ENCODE assay signal across 1 cellular context in genomic region chr4:129822708-129823504, GRCh38.
TF ChIP-seq lines count a peak whose summit lies in the region.

No MANE protein-coding gene starts in this region.

TF ChIP-seq in HCT116, 20 proteins besides CTCF, POLR2A, EP300 and RAD21 (continued from another document):
- TF ChIP-seq REST (IDR thresholded peaks at IDR 0.05; ENCODE audit: low read depth), result no peak
- TF ChIP-seq, protein P1, sequence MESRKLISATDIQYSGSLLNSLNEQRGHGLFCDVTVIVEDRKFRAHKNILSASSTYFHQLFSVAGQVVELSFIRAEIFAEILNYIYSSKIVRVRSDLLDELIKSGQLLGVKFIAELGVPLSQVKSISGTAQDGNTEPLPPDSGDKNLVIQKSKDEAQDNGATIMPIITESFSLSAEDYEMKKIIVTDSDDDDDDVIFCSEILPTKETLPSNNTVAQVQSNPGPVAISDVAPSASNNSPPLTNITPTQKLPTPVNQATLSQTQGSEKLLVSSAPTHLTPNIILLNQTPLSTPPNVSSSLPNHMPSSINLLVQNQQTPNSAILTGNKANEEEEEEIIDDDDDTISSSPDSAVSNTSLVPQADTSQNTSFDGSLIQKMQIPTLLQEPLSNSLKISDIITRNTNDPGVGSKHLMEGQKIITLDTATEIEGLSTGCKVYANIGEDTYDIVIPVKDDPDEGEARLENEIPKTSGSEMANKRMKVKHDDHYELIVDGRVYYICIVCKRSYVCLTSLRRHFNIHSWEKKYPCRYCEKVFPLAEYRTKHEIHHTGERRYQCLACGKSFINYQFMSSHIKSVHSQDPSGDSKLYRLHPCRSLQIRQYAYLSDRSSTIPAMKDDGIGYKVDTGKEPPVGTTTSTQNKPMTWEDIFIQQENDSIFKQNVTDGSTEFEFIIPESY (IDR thresholded peaks at IDR 0.05; ENCODE audit: extremely low read depth, insufficient replicate concordance, low read length), result no peak
- TF ChIP-seq SP1 (IDR thresholded peaks at IDR 0.05; ENCODE audit: low read depth), result peak; percentile 28; the same call in 1 of the 2 replicates
